8 cellular contexts compared by ENCODE assay signal in the genomic region with DNA sequence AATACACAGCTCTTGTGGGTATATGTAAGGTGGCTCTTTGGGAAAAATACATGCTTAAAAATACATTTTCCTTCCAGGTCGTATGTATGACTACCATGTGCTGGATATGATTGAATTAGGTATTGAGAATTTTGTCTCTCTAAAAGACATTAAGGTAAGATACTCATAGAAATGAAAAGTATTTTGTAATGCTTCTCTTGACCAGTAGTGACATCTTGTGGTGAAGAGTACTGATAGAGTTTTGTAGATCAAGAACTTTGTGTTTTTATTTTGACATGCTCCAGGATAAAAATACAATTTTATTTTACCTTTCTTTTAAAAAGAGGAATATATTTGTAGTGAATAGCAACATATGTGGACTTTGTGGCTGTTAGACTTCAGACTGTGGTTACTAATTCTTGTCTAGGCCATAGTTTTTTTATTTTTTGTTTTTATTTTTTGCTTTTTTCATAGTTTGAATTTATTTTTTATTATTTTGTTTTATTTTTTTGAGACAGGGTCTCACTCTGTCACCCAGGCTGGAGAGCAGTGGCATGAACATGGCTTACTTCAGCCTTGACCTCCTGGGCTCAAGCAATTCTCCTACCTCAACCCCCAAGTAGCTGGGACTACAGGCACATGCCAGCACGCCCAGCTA. TPM values are rescaled to one million over a fixed set of nuclear protein-coding genes. Genes with fewer than 3 reads are reported as not detected.
DNase-seq lines count a peak whose midpoint lies in the region; ATAC-seq, FAIRE-seq and TF ChIP-seq lines count a peak whose summit lies in the region.

No MANE protein-coding gene starts in this region.

- no peaks in the 10 kb centered on the region; the same call in 1 of the 2 replicates for H4K20me1 ChIP-seq in K562 (replicated peaks; ENCODE audit: control insufficient read depth, insufficient read depth, low read length)

- H3K4me1 ChIP-seq in CD4-positive, CD25-positive, alpha-beta regulatory T cell (ENCODE audit: control insufficient read depth, insufficient read depth, low read length, poor library complexity, severe bottlenecking) = no peaks in the 10 kb centered on the region
- H3K4me1 ChIP-seq in K562 (replicated peaks in 1 of 2; ENCODE audit: control insufficient read depth in 2 of 2, insufficient read depth in 2 of 2, low read length in 2 of 2) (no peaks in the 10 kb centered on the region; a peak in 1 of 5 replicates), lung (ENCODE audit: control insufficient read depth in 2 of 2, insufficient read depth in 2 of 2, low read length in 2 of 2) (no peaks in the 10 kb centered on the region)

- ATAC-seq in CD4-positive, CD25-positive, alpha-beta regulatory T cell (ENCODE audit: low read depth in 2 of 2) = peak in 1 of 2 donors; percentile 52
- ATAC-seq in K562 (peak; percentile 62), lung (ENCODE audit: insufficient read depth, low FRiP score) (no peak), GM19395 (IDR thresholded peaks at IDR 0.05; ENCODE audit: unreplicated experiment) (no peak)

- H3K36me3 ChIP-seq in CD4-positive, CD25-positive, alpha-beta regulatory T cell (ENCODE audit: control insufficient read depth, insufficient read depth, low read length) = peaks cover 51% of the 10 kb centered on the region
- peaks cover 91% of the 10 kb centered on the region for H3K36me3 ChIP-seq in K562 (ENCODE audit: control insufficient read depth, insufficient read depth, low read length)
- peaks cover 30 to 43% of the 10 kb centered on the region in 2 donors for H3K36me3 ChIP-seq in lung (ENCODE audit: control insufficient read depth in 2 of 2, insufficient read depth in 2 of 2, low read length in 2 of 2)

- no peak overlapping the region for H3K27ac ChIP-seq in CD4-positive, CD25-positive, alpha-beta regulatory T cell (ENCODE audit: insufficient read depth, low read length, poor library complexity, severe bottlenecking)
- H3K27ac ChIP-seq in K562 (ENCODE audit: extremely low read depth, low read depth, low read length) (no peak overlapping the region), lung (ENCODE audit: low read depth in 1 of 2, low read length in 1 of 2) (no peak overlapping the region)

- H3K4me3 Mint-ChIP-seq in CD4-positive, CD25-positive, alpha-beta regulatory T cell = no peak overlapping the region
- no peak overlapping the region for H3K4me3 Mint-ChIP-seq in activated CD4-positive, alpha-beta T cell treated with anti-CD3 and anti-CD28 coated beads, Interleukin-2, amount 10 ng/mL, durations not matched to agents 7 days and 5 days

- H3K27me3 Mint-ChIP-seq in CD4-positive, CD25-positive, alpha-beta regulatory T cell = no peaks in the 10 kb centered on the region
- H3K27me3 Mint-ChIP-seq in activated CD4-positive, alpha-beta T cell treated with anti-CD3 and anti-CD28 coated beads, Interleukin-2, amount 10 ng/mL, durations not matched to agents 7 days and 5 days = no peaks in the 10 kb centered on the region

- no peaks in the 10 kb centered on the region for H3K9me3 ChIP-seq in CD4-positive, CD25-positive, alpha-beta regulatory T cell (ENCODE audit: control insufficient read depth in 2 of 2, low read length in 2 of 2)
- H3K9me3 ChIP-seq in K562 (replicated peaks; ENCODE audit: control insufficient read depth, insufficient read depth, low read depth, low read length) (no peaks in the 10 kb centered on the region), lung (ENCODE audit: control insufficient read depth in 2 of 2, insufficient read depth in 1 of 2, low read length in 1 of 2) (no peaks in the 10 kb centered on the region)

- in situ Hi-C loops in K562 (cut with MboI) = no loop called here

- TF ChIP-seq POLR2A in K562 (conservative IDR thresholded peaks at IDR 0.05) = no peak

- H3K79me2 ChIP-seq in K562 (ENCODE audit: control insufficient read depth, insufficient read depth, low read length) = peaks cover 21% of the 10 kb centered on the region

- 63% methylated on average over 2 of the region's 2 CpGs for WGBS in K562 (ENCODE audit: insufficient coverage, low coverage, missing lambda C conversion rate)
- 70 to 74% methylated on average over 2 of the region's 2 CpGs for WGBS in lung, 2 donors

- no peak overlapping the region for H3K4me3 ChIP-seq in CD4-positive, CD25-positive, alpha-beta regulatory T cell (ENCODE audit: low read depth, low read length)
- H3K4me3 ChIP-seq in K562 = no peak overlapping the region
- no peak overlapping the region for H3K4me3 ChIP-seq in lung

- peak; percentile 67 for FAIRE-seq in K562 (lab: Jason Lieb, UNC)

- H3K9ac ChIP-seq in K562 (ENCODE audit: insufficient read depth in 1 of 2, low read depth in 2 of 2, low read length in 2 of 2) = no peak overlapping the region

- TSS peak; percentile 9 for BruUV-seq in K562 (replicated peaks; lab: Mats Ljungman, UMichigan)

- intact Hi-C loops in K562 (cut with micrococcal nuclease) = loop anchor here (2.0 to 5.0 kb wide), 3 partner anchors 122 to 471 kb away; no protein-coding TSS in a partner anchor

- TF ChIP-seq EP300 in Ishikawa (IDR thresholded peaks at IDR 0.05; ENCODE audit: borderline replicate concordance) (no peak), K562 (IDR thresholded peaks at IDR 0.05; ENCODE audit: low read length) (no peak)

- TF ChIP-seq RAD21 in Ishikawa (IDR thresholded peaks at IDR 0.05; ENCODE audit: low read depth) (peak; percentile 36; the same call in 1 of the 2 replicates), K562 (CRISPR knock-in tag; conservative IDR thresholded peaks at IDR 0.05 in 1 of 2, IDR thresholded peaks at IDR 0.05 in 1 of 2) (peak; percentile 70 to 71)

- H3K9me1 ChIP-seq in K562 (ENCODE audit: control insufficient read depth, insufficient read depth, low read length) = no peaks in the 10 kb centered on the region

- peak in 1 of 3 experiments; percentile 52; a peak in 2 of 6 replicates for TF ChIP-seq CTCF in K562 (IDR thresholded peaks at IDR 0.05 in 2 of 3, conservative IDR thresholded peaks at IDR 0.05 in 1 of 3; ENCODE audit: insufficient read depth in 2 of 3, low read depth in 1 of 3, low read length in 3 of 3)
- TF ChIP-seq CTCF in lung (IDR thresholded peaks at IDR 0.05; ENCODE audit: control extremely low read depth, extremely low read depth) = peak; percentile 5

- H3K27me3 ChIP-seq in CD4-positive, CD25-positive, alpha-beta regulatory T cell (ENCODE audit: control insufficient read depth, insufficient read depth, low read length) = no peaks in the 10 kb centered on the region
- no peaks in the 10 kb centered on the region for H3K27me3 ChIP-seq in K562 (ENCODE audit: control insufficient read depth in 2 of 2, insufficient read depth in 2 of 2, low read length in 2 of 2)
- H3K27me3 ChIP-seq in lung (ENCODE audit: control insufficient read depth, insufficient read depth) = no peaks in the 10 kb centered on the region

- CTCF ChIA-PET in K562 (lab: Yijun Ruan, JAX; ENCODE audit: low intra/inter-chr PET ratio) = interaction anchor here (0.6 to 2.1 kb wide), 6 partner anchors 50 to 516 kb away, joined by 3 to 12 read pairs (median 4); no protein-coding TSS in a partner anchor
- CTCF ChIA-PET in activated CD4-positive, alpha-beta T cell treated with anti-CD3 and anti-CD28 coated beads, Interleukin-2, amount 10 ng/mL, durations not matched to agents 7 days and 5 days (lab: Charles Lee) = interaction anchor here (0.6 to 2.0 kb wide), 3 partner anchors 9 to 12 kb away, joined by 3 to 6 read pairs (median 3); no protein-coding TSS in a partner anchor

- H3K36me3 Mint-ChIP-seq in CD4-positive, CD25-positive, alpha-beta regulatory T cell = peaks cover 40% of the 10 kb centered on the region
- peaks cover 42% of the 10 kb centered on the region for H3K36me3 Mint-ChIP-seq in activated CD4-positive, alpha-beta T cell treated with anti-CD3 and anti-CD28 coated beads, Interleukin-2, amount 10 ng/mL, durations not matched to agents 7 days and 5 days (ENCODE audit: low read depth)

- H2AFZ ChIP-seq in K562 (ENCODE audit: low read depth, low read length) = no peak overlapping the region

- peak in 2 of 3 donors; percentile 42 to 61 for DNase-seq in CD4-positive, CD25-positive, alpha-beta regulatory T cell
- DNase-seq in K562 (ENCODE audit: extremely low read depth in 1 of 4, low spot score in 3 of 4) = peak in 1 of 4 experiments; percentile 11
- DNase-seq in lung (ENCODE audit: low spot score) = no peak
- no peak for DNase-seq in activated CD4-positive, alpha-beta T cell treated with anti-CD3 and anti-CD28 coated beads, Interleukin-2, amount 10 ng/mL, durations not matched to agents 7 days and 5 days
- DNase-seq in HPDE6-E6E7 (ENCODE audit: extremely low spot score) = no peak
- no peak for DNase-seq in SHP77 (lab: John Stamatoyannopoulos, UW)

- POLR2A ChIA-PET in K562 (lab: Yijun Ruan, JAX) = interaction anchor here (0.9 to 2.2 kb wide), 2 partner anchors 18 to 123 kb away, joined by 5 to 6 read pairs; a partner anchor contains a TSS
- POLR2A ChIA-PET in activated CD4-positive, alpha-beta T cell treated with anti-CD3 and anti-CD28 coated beads, Interleukin-2, amount 10 ng/mL, durations not matched to agents 7 days and 5 days (lab: Charles Lee) = no interaction called here

- H3K4me2 ChIP-seq in K562 (ENCODE audit: insufficient read depth, low read length) = no peak overlapping the region

- no peaks in the 10 kb centered on the region for H3K9me3 Mint-ChIP-seq in CD4-positive, CD25-positive, alpha-beta regulatory T cell
- H3K9me3 Mint-ChIP-seq in activated CD4-positive, alpha-beta T cell treated with anti-CD3 and anti-CD28 coated beads, Interleukin-2, amount 10 ng/mL, durations not matched to agents 7 days and 5 days = no peaks in the 10 kb centered on the region

- H3K4me1 Mint-ChIP-seq in CD4-positive, CD25-positive, alpha-beta regulatory T cell = peaks cover 4 to 8% (median 6%) of the 10 kb centered on the region in 4 donors
- no peaks in the 10 kb centered on the region for H3K4me1 Mint-ChIP-seq in activated CD4-positive, alpha-beta T cell treated with anti-CD3 and anti-CD28 coated beads, Interleukin-2, amount 10 ng/mL, durations not matched to agents 7 days and 5 days

- H3K27ac Mint-ChIP-seq in CD4-positive, CD25-positive, alpha-beta regulatory T cell = peak overlapping the region in 1 of 3 donors; percentile 9
- H3K27ac Mint-ChIP-seq in activated CD4-positive, alpha-beta T cell treated with anti-CD3 and anti-CD28 coated beads, Interleukin-2, amount 10 ng/mL, durations not matched to agents 7 days and 5 days = no peak overlapping the region

RNA-seq across cellular contexts. Expression of a gene that starts 17.9 kb away (rescaled TPM):
- 11.0 TPM for total RNA-seq in CD4-positive, CD25-positive, alpha-beta regulatory T cell
- polyA plus RNA-seq in CD4-positive, CD25-positive, alpha-beta regulatory T cell = 10 to 100 TPM; 17.3 to 24.8 (median 22.4) TPM
- 18.8 and 35.2 TPM in 2 replicates for total RNA-seq in K562 (2011; cell fraction: chromatin; rRNA removed; ENCODE audit: low replicate concordance)
- 18.2 and 20.0 TPM in 2 replicates for total RNA-seq in K562 (2011; cell fraction: nucleolus; rRNA removed)
- 27.9 and 30.2 TPM in 2 replicates for total RNA-seq in K562 (2011; cell fraction: nucleoplasm; rRNA removed)
- total RNA-seq in K562 (2014; rRNA removed) (66.4 and 79.7 TPM in 2 replicates), K562 (2014; rRNA removed; fragmentation: Illumina TruSeq; extraction: Trizol) (146 and 164 TPM in 2 replicates), K562 (2015; rRNA removed; fragmentation: Illumina TruSeq; extraction: Trizol) (115 and 129 TPM in 2 replicates), K562 (2021) (81.4 and 100 TPM in 2 replicates), lung (10 to 100 TPM; 15.5 to 22.5 TPM)
- polyA plus RNA-seq in K562 (2011; rRNA removed) (60.4 and 106 TPM in 2 replicates), K562 (2014; fragmentation: Illumina TruSeq; extraction: Trizol) (115 and 153 TPM in 2 replicates), K562 (2014; fragmentation: Nextera tagmentation; extraction: Ambion mirVana) (100 to 1,000 TPM; 277 to 302 TPM), K562 (2014; rRNA removed) (93.6 and 94.0 TPM in 2 replicates), lung (10 to 100 TPM; 23.0 to 30.6 TPM)
- 14.8 and 31.7 TPM in 2 replicates for polyA plus RNA-seq in K562 (2011; cell fraction: cytosol; rRNA removed)
- 9.1 and 15.5 TPM in 2 replicates for polyA plus RNA-seq in K562 (2011; cell fraction: nucleus; rRNA removed)
- polyA plus RNA-seq in K562 (2012) = 44.4 and 75.6 TPM in 2 replicates
- polyA minus RNA-seq in K562 (2011; rRNA and poly(A)+ RNA removed) = 32.8 and 35.7 TPM in 2 replicates
- polyA minus RNA-seq in K562 (2011; cell fraction: cytosol; rRNA and poly(A)+ RNA removed) = 8.9 and 20.8 TPM in 2 replicates
- 16.6 and 38.5 TPM in 2 replicates for polyA minus RNA-seq in K562 (2011; cell fraction: nucleus; rRNA and poly(A)+ RNA removed)
- 10 to 100 TPM; 21.6 to 21.9 TPM for total RNA-seq in activated CD4-positive, alpha-beta T cell treated with anti-CD3 and anti-CD28 coated beads, Interleukin-2, amount 10 ng/mL, durations not matched to agents 7 days and 5 days

RNA-seq across cellular contexts. Expression of a gene that starts 41.2 kb away (rescaled TPM):
- total RNA-seq in CD4-positive, CD25-positive, alpha-beta regulatory T cell = 39.9 TPM
- 100 to 1,000 TPM; 124 to 213 (median 157) TPM for polyA plus RNA-seq in CD4-positive, CD25-positive, alpha-beta regulatory T cell
- total RNA-seq in K562 (2011; cell fraction: chromatin; rRNA removed; ENCODE audit: low replicate concordance) = 3.0 and 10.3 TPM in 2 replicates
- 1.6 and 4.5 TPM in 2 replicates for total RNA-seq in K562 (2011; cell fraction: nucleolus; rRNA removed)
- total RNA-seq in K562 (2011; cell fraction: nucleoplasm; rRNA removed) = 5.8 and 6.9 TPM in 2 replicates
- total RNA-seq in K562 (2014; rRNA removed) = 85.0 and 105 TPM in 2 replicates
- total RNA-seq in K562 (2014; rRNA removed; fragmentation: Illumina TruSeq; extraction: Trizol) = 121 and 143 TPM in 2 replicates
- 123 and 138 TPM in 2 replicates for total RNA-seq in K562 (2015; rRNA removed; fragmentation: Illumina TruSeq; extraction: Trizol)
- 94.0 and 96.2 TPM in 2 replicates for total RNA-seq in K562 (2021)
- polyA plus RNA-seq in K562 (2011; rRNA removed) = 22.6 and 37.6 TPM in 2 replicates
- polyA plus RNA-seq in K562 (2011; cell fraction: cytosol; rRNA removed) = 2.8 and 9.5 TPM in 2 replicates
- 4.3 and 5.7 TPM in 2 replicates for polyA plus RNA-seq in K562 (2011; cell fraction: nucleus; rRNA removed)
- 57.5 and 151 TPM in 2 replicates for polyA plus RNA-seq in K562 (2012)
- 128 and 140 TPM in 2 replicates for polyA plus RNA-seq in K562 (2014; fragmentation: Illumina TruSeq; extraction: Trizol)
- polyA plus RNA-seq in K562 (2014; fragmentation: Nextera tagmentation; extraction: Ambion mirVana) = 100 to 1,000 TPM; 105 to 127 TPM
- polyA plus RNA-seq in K562 (2014; rRNA removed) = 86.3 and 111 TPM in 2 replicates
- polyA minus RNA-seq in K562 (2011; rRNA and poly(A)+ RNA removed) = 27.7 and 28.1 TPM in 2 replicates
- 12.7 and 16.0 TPM in 2 replicates for polyA minus RNA-seq in K562 (2011; cell fraction: cytosol; rRNA and poly(A)+ RNA removed)
- 2.6 and 4.7 TPM in 2 replicates for polyA minus RNA-seq in K562 (2011; cell fraction: nucleus; rRNA and poly(A)+ RNA removed)
- 10 to 100 TPM; 28.0 to 58.3 TPM for total RNA-seq in lung
- 10 to 100 TPM; 60.7 to 81.1 TPM for polyA plus RNA-seq in lung
- total RNA-seq in activated CD4-positive, alpha-beta T cell treated with anti-CD3 and anti-CD28 coated beads, Interleukin-2, amount 10 ng/mL, durations not matched to agents 7 days and 5 days = 10 to 100 TPM; 85.9 to 98.7 TPM

Comparison
In these comparisons a context has a peak if more than half of its experiments do, and no peak if none do; other contexts are left out.
1. DNase-seq: peak in CD4-positive, CD25-positive, alpha-beta regulatory T cell (2 of 3); none in lung (single experiment), activated CD4-positive, alpha-beta T cell treated with anti-CD3 and anti-CD28 coated beads, Interleukin-2, amount 10 ng/mL, durations not matched to agents 7 days and 5 days (single experiment), HPDE6-E6E7 (single experiment) and SHP77 (0 of 2).